Comparison of ENCODE assay signal across 19 cellular contexts in genomic region chr2:3113122-3113521, GRCh38.
DNase-seq lines count a peak whose midpoint lies in the region; ATAC-seq and TF ChIP-seq lines count a peak whose summit lies in the region.
"Had no signal": no experiment of that assay in that cellular context is flagged by ENCODE, and none has a peak within 500 bp of the region (broad histone marks: within the 10 kb centered on the region; RNA-seq: fewer than 3 reads in every experiment).

No MANE protein-coding gene starts in this region.

- H3K36me3 ChIP-seq in right atrium auricular region, result no peaks in the 10 kb centered on the region
- H3K36me3 ChIP-seq in heart right ventricle, result no peaks in the 10 kb centered on the region
- no peaks in the 10 kb centered on the region for H3K36me3 ChIP-seq in sigmoid colon

- no peaks in the 10 kb centered on the region for H3K9me3 ChIP-seq in right atrium auricular region
- no peaks in the 10 kb centered on the region for H3K9me3 ChIP-seq in heart right ventricle
- no peaks in the 10 kb centered on the region for H3K9me3 ChIP-seq in sigmoid colon

- no peak overlapping the region for H3K27ac ChIP-seq in right atrium auricular region
- no peak overlapping the region for H3K27ac ChIP-seq in heart right ventricle
- H3K27ac ChIP-seq in coronary artery, result no peak overlapping the region
- H3K27ac ChIP-seq in sigmoid colon, result no peak overlapping the region

- TF ChIP-seq POLR2A in sigmoid colon (IDR thresholded peaks at IDR 0.05), result no peak

- ATAC-seq in heart right ventricle (no peak), HG03196 (IDR thresholded peaks at IDR 0.05; ENCODE audit: unreplicated experiment) (no peak)
- ATAC-seq: HCT116, HepG2 had no signal

- TF ChIP-seq CTCF in right atrium auricular region (IDR thresholded peaks at IDR 0.05), result no peak
- TF ChIP-seq CTCF in heart right ventricle (IDR thresholded peaks at IDR 0.05), result no peak
- no peak for TF ChIP-seq CTCF in coronary artery (IDR thresholded peaks at IDR 0.05)
- no peak for TF ChIP-seq CTCF in sigmoid colon (IDR thresholded peaks at IDR 0.05)

- H3K4me1 ChIP-seq in right atrium auricular region, result no peaks in the 10 kb centered on the region
- H3K4me1 ChIP-seq in heart right ventricle, result peaks cover 0 to 3% (median 0%) of the 10 kb centered on the region in 9 donors
- no peaks in the 10 kb centered on the region for H3K4me1 ChIP-seq in sigmoid colon

- WGBS in heart right ventricle, 2 donors, result 90 to 92% methylated on average over 10 of the region's 10 CpGs
- 90 to 93% methylated on average over 10 of the region's 10 CpGs for WGBS in sigmoid colon, 2 donors

- no peaks in the 10 kb centered on the region for H3K27me3 ChIP-seq in right atrium auricular region
- peaks cover 0 to 14% (median 3%) of the 10 kb centered on the region in 7 donors for H3K27me3 ChIP-seq in heart right ventricle
- H3K27me3 ChIP-seq in sigmoid colon, result no peaks in the 10 kb centered on the region

- peak; percentile 36 for DNase-seq in right atrium auricular region (ENCODE audit: low spot score)
- DNase-seq in heart right ventricle, result no peak
- peak; percentile 22 for DNase-seq in coronary artery (ENCODE audit: low spot score)
- peak; percentile 46 for DNase-seq in sigmoid colon
- DNase-seq in T-helper 1 cell, result no peak
- DNase-seq in NCI-H2171 (lab: John Stamatoyannopoulos, UW), result no peak
- DNase-seq: 8988T; C1 segment of cervical spinal cord; CD4-positive, CD25-positive, alpha-beta regulatory T cell; CD8-positive, alpha-beta memory T cell; COR-L47; DMS 273 treated with DMSO at 0.1 percent for 48 hours; DMS53; DND-41; GOT3; HFFc6 had no signal

- intact Hi-C loops in heart right ventricle (cut with DNase I) (no loop called here), sigmoid colon (cut with DNase I) (no loop called here)

- no peak for TF ChIP-seq EP300 in sigmoid colon (IDR thresholded peaks at IDR 0.05)

- no peak overlapping the region for H3K4me3 ChIP-seq in right atrium auricular region
- no peak overlapping the region for H3K4me3 ChIP-seq in heart right ventricle
- H3K4me3 ChIP-seq in coronary artery, result no peak overlapping the region
- H3K4me3 ChIP-seq in sigmoid colon, result no peak overlapping the region

Comparison
In these comparisons a context has a peak if more than half of its experiments do, and no peak if none do; other contexts are left out.
1. DNase-seq: peak in right atrium auricular region (single experiment), coronary artery (single experiment) and sigmoid colon (single experiment); none in heart right ventricle (0 of 2), T-helper 1 cell (0 of 5) and NCI-H2171 (single experiment).